19 cellular contexts compared by ENCODE assay signal in genomic region chr4:56164921-56165320, GRCh38.
"Had no signal": no experiment of that assay in that cellular context is flagged by ENCODE, and none has a peak within 500 bp of the region (broad histone marks: within the 10 kb centered on the region; RNA-seq: fewer than 3 reads in every experiment).

No MANE protein-coding gene starts in this region.

- H3K27me3 Mint-ChIP-seq: dendritic cell treated with granulocyte-macrophage colony-stimulating factor and Interleukin-4, amounts not matched to agents 40 ng/mL and 50 ng/mL, for 4 days had no signal

- H3K27ac Mint-ChIP-seq: dendritic cell treated with granulocyte-macrophage colony-stimulating factor and Interleukin-4, amounts not matched to agents 40 ng/mL and 50 ng/mL, for 4 days; natural killer cell treated with Interleukin-12 subunit alpha and Interleukin-12 subunit beta and Interleukin-15 and Interleukin-18, amount 100 ng/mL, for 72 hours had no signal

- H3K36me3 ChIP-seq: esophagus squamous epithelium, stomach, thoracic aorta, transverse colon had no signal

- H2AFZ ChIP-seq: hepatocyte had no signal

- H3K9me3 Mint-ChIP-seq: dendritic cell treated with granulocyte-macrophage colony-stimulating factor and Interleukin-4, amounts not matched to agents 40 ng/mL and 50 ng/mL, for 4 days; natural killer cell treated with Interleukin-12 subunit alpha and Interleukin-12 subunit beta and Interleukin-15 and Interleukin-18, amount 100 ng/mL, for 72 hours had no signal

- ATAC-seq: foreskin keratinocyte; left cardiac atrium; left ventricle myocardium superior; natural killer cell treated with Interleukin-12 subunit alpha and Interleukin-12 subunit beta and Interleukin-15 and Interleukin-18, amount 100 ng/mL, for 72 hours; sciatic nerve had no signal

- H3K36me3 Mint-ChIP-seq: natural killer cell treated with Interleukin-12 subunit alpha and Interleukin-12 subunit beta and Interleukin-15 and Interleukin-18, amount 100 ng/mL, for 72 hours had no signal

- H3K4me2 ChIP-seq: hepatocyte had no signal

- H3K4me1 ChIP-seq: esophagus squamous epithelium, foreskin keratinocyte, stomach, transverse colon had no signal

- DNase-seq: esophagus squamous epithelium; foreskin keratinocyte; head of caudate nucleus; kidney; left cardiac atrium; left ventricle myocardium superior; mesenchymal stem cell; midbrain; stimulated activated naive CD4-positive, alpha-beta T cell; stomach; substantia nigra; transverse colon had no signal

- H3K9me3 ChIP-seq: esophagus squamous epithelium, thoracic aorta had no signal

- FAIRE-seq: colon, kidney had no signal

- H3K4me3 ChIP-seq: esophagus squamous epithelium, hepatocyte, lung, stomach, thoracic aorta, transverse colon had no signal

- H3K27ac ChIP-seq: esophagus squamous epithelium, foreskin keratinocyte, hepatocyte, stomach, thoracic aorta, transverse colon had no signal

- H3K27me3 ChIP-seq: esophagus squamous epithelium, foreskin keratinocyte, hepatocyte, stomach, transverse colon had no signal

- H3K4me3 Mint-ChIP-seq: dendritic cell treated with granulocyte-macrophage colony-stimulating factor and Interleukin-4, amounts not matched to agents 40 ng/mL and 50 ng/mL, for 4 days; natural killer cell treated with Interleukin-12 subunit alpha and Interleukin-12 subunit beta and Interleukin-15 and Interleukin-18, amount 100 ng/mL, for 72 hours had no signal
